Comparison of ENCODE assay signal across 1 cellular context in the genomic region with DNA sequence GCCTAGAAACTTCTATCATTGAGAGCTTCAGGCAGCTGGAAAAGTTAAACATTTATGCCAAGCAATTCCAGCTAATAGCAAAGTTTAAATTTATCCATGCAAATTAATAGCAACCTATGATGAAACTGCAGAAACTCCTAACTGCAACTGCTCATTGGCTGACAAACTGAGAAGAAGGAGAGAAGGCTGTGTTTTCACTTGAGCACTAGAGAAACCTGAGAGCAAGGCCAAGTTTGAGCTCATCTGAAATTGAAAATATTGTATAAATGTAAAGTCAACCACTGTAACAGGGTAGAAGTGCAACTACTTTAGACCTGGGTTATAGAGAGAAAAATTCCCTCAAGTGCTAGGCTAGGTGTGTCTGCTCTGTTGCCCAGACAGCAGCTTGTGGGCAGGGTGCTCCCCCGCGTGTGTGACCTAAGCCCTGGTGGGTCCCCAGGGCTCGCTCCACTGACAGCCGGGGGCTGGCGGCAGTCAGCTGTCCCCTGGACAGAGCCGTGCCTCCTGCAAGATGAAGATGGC.
TF ChIP-seq lines count a peak whose summit lies in the region.

No MANE protein-coding gene starts in this region.

TF ChIP-seq in GM12878, 131 proteins besides CTCF, POLR2A, EP300 and RAD21 (continued from another document):
- TF ChIP-seq MEF2A (IDR thresholded peaks at IDR 0.05; ENCODE audit: insufficient read depth, low read depth, low read length) = no peak
- TF ChIP-seq POLR2AphosphoS2 (IDR thresholded peaks at IDR 0.05; ENCODE audit: low read depth, low read length) = no peak
- TF ChIP-seq POU2F2 (IDR thresholded peaks at IDR 0.05; ENCODE audit: borderline replicate concordance, low read depth, low read length) = peak; percentile 73; the same call in 1 of the 3 replicates
- TF ChIP-seq CHD2 (IDR thresholded peaks at IDR 0.05; ENCODE audit: borderline replicate concordance, low read depth, low read length) = no peak
- TF ChIP-seq CBX3 (IDR thresholded peaks at IDR 0.05; ENCODE audit: borderline replicate concordance, low read depth) = no peak
- TF ChIP-seq ZNF207 (IDR thresholded peaks at IDR 0.05; ENCODE audit: borderline replicate concordance) = no peak
- TF ChIP-seq KAT2A (conservative IDR thresholded peaks at IDR 0.05; ENCODE audit: control insufficient read depth, low read depth, low read length) = no peak
- no peak for TF ChIP-seq BCL11A (IDR thresholded peaks at IDR 0.05; ENCODE audit: low read depth, low read length)
- TF ChIP-seq ZZZ3 (IDR thresholded peaks at IDR 0.05; ENCODE audit: control insufficient read depth, insufficient read length, low read depth) = no peak
TF ChIP-seq in GM12878: peak in this region for 7.
